23 cellular contexts compared by ENCODE assay signal in the genomic region with DNA sequence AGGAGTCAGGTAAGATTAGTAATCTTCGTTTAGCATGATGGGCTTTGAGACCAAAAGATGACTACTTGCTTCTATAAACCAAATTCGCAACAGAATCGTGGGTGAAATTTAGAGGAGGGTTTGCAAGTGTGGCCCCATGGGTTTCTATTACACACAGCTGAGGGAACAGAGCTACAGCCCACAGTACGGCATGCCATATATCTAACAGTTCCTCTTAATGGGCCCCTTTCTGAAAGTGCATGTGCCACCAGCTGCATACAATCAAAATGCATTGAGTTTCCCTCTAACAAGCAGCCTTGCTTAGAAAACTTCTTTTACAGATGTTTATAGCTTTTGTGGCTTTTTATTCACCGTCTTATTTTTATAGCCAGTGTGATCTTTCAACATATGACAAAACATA.
"Had no signal": no experiment of that assay in that cellular context is flagged by ENCODE, and none has a peak within 500 bp of the region (broad histone marks: within the 10 kb centered on the region; RNA-seq: fewer than 3 reads in every experiment).

No MANE protein-coding gene starts in this region.

- H3K27ac ChIP-seq: adrenal gland, ascending aorta, brain microvascular endothelial cell, heart right ventricle, right lobe of liver, skin epidermis, stomach, suprapubic skin, tibial nerve had no signal

- FAIRE-seq: endometrium, keratinocyte, urothelium cell line had no signal

- ATAC-seq: left lobe of liver; naive thymus-derived CD4-positive, alpha-beta T cell; right lobe of liver; stimulated activated effector memory CD8-positive, alpha-beta T cell treated with anti-CD3 and anti-CD28 coated beads, Interleukin-12 subunit alpha, Interleukin-12 subunit beta, amount 100 ng/mL, for 72 hours; WTC11 had no signal

- H3K36me3 ChIP-seq: adrenal gland, ascending aorta, brain microvascular endothelial cell, heart right ventricle, right lobe of liver, stomach, suprapubic skin, tibial nerve had no signal

- H3K9me3 ChIP-seq: adrenal gland, ascending aorta, heart right ventricle, right lobe of liver, stomach, suprapubic skin, tibial nerve had no signal

- H3K4me1 ChIP-seq: ascending aorta, right lobe of liver, stomach, suprapubic skin, tibial nerve had no signal

- H3K27me3 ChIP-seq: adrenal gland, ascending aorta, brain microvascular endothelial cell, heart right ventricle, right lobe of liver, stomach, suprapubic skin, tibial nerve had no signal

- DNase-seq: activated naive CD4-positive, alpha-beta T cell; activated T-cell treated with anti-CD3 and anti-CD28 coated beads, Interleukin-2, amount 50 U/mL, for 1 hour; adrenal gland; brain microvascular endothelial cell; caudate nucleus; effector CD4-positive, alpha-beta T cell; heart right ventricle; naive thymus-derived CD4-positive, alpha-beta T cell; occipital lobe; right lobe of liver; stimulated activated CD4-positive, alpha-beta T cell treated with anti-CD3 and anti-CD28 coated beads, Interleukin-2, amount 100 ng/mL, for 24 hours; stomach had no signal

- H3K4me3 ChIP-seq: adrenal gland, ascending aorta, heart right ventricle, lung, right lobe of liver, skin epidermis, stomach, suprapubic skin, tibial nerve had no signal
